ENCODE assay signal across 9 cellular contexts in genomic region chr7:36287371-36288241, GRCh38.
DNase-seq lines count a peak whose midpoint lies in the region; ATAC-seq and TF ChIP-seq lines count a peak whose summit lies in the region.
"Had no signal": no experiment of that assay in that cellular context is flagged by ENCODE, and none has a peak within 500 bp of the region (broad histone marks: within the 10 kb centered on the region; RNA-seq: fewer than 3 reads in every experiment).

No MANE protein-coding gene starts in this region.

- intact Hi-C loops in spleen (cut with DNase I; ENCODE audit: low total_unique reads), result loop anchor here (10.0 kb wide), 1 partner anchor 133 kb away; the partner anchor contains the start of gene EEPD1
- intact Hi-C loops in testis (cut with DNase I; ENCODE audit: low total_unique reads), result no loop called here
- intact Hi-C loops in thyroid gland (cut with DNase I), result no loop called here

- TF ChIP-seq POLR2A in spleen (IDR thresholded peaks at IDR 0.05) (no peak), testis (IDR thresholded peaks at IDR 0.05) (no peak), thyroid gland (IDR thresholded peaks at IDR 0.05) (no peak)

- peak; percentile 23 for ATAC-seq in GM21619 (IDR thresholded peaks at IDR 0.05; ENCODE audit: unreplicated experiment)

- H3K4me3 ChIP-seq in spleen (peak overlapping the region in 3 of 8 donors; percentile 9 to 61 (median 20)), testis (no peak overlapping the region), thyroid gland (replicated peaks in 1 of 3) (no peak overlapping the region)

- H3K27ac ChIP-seq in spleen, result peak overlapping the region; percentile 6 to 91 (median 64)
- no peak overlapping the region for H3K27ac ChIP-seq in testis
- H3K27ac ChIP-seq in thyroid gland, result no peak overlapping the region
- H3K27ac ChIP-seq: HL-60 had no signal

- peaks cover 30 to 90% (median 71%) of the 10 kb centered on the region in 6 donors for H3K4me1 ChIP-seq in spleen
- H3K4me1 ChIP-seq in testis, result peaks cover 26% of the 10 kb centered on the region
- peaks cover 0 to 14% of the 10 kb centered on the region in 2 donors for H3K4me1 ChIP-seq in thyroid gland

- H3K36me3 ChIP-seq in spleen (peaks cover 0 to 15% (median 0%) of the 10 kb centered on the region in 6 donors), testis (ENCODE audit: low read depth, missing control alignments) (no peaks in the 10 kb centered on the region), thyroid gland (no peaks in the 10 kb centered on the region)

- TF ChIP-seq CTCF in spleen (IDR thresholded peaks at IDR 0.05 in 8 of 11, conservative IDR thresholded peaks at IDR 0.05 in 3 of 11) (no peak), testis (IDR thresholded peaks at IDR 0.05) (no peak), thyroid gland (IDR thresholded peaks at IDR 0.05) (no peak)

- WGBS in spleen, 5 donors, result 20 to 38% (median 29%) methylated on average over 16 to 19 of the region's 19 CpGs
- 74 to 76% methylated on average over 19 of the region's 19 CpGs for WGBS in testis, 2 donors
- WGBS in thyroid gland, 2 donors, result 71 to 79% methylated on average over 19 of the region's 19 CpGs

- DNase-seq in DMS153 treated with DMSO at 0.1 percent for 48 hours (lab: John Stamatoyannopoulos, UW; ENCODE audit: unreplicated experiment), result peak; percentile 93
- peak; percentile 37 for DNase-seq in NCI-H748 treated with DMSO at 0.1 percent for 48 hours (lab: John Stamatoyannopoulos, UW)
- DNase-seq in central memory CD4-positive, alpha-beta T cell, result peak; percentile 52
- DNase-seq in spleen, result peak; percentile 84
- DNase-seq in SIG-M5 (lab: John Stamatoyannopoulos, UW), result no peak
- no peak for DNase-seq in testis
- no peak for DNase-seq in thyroid gland

- no peaks in the 10 kb centered on the region for H3K9me3 ChIP-seq in spleen
- H3K9me3 ChIP-seq in testis, result no peaks in the 10 kb centered on the region
- no peaks in the 10 kb centered on the region for H3K9me3 ChIP-seq in thyroid gland

- H3K27me3 ChIP-seq in spleen (replicated peaks in 1 of 7), result peaks cover 0 to 3% (median 0%) of the 10 kb centered on the region in 7 donors
- no peaks in the 10 kb centered on the region for H3K27me3 ChIP-seq in testis
- no peaks in the 10 kb centered on the region for H3K27me3 ChIP-seq in thyroid gland

Comparison
In these comparisons a context has a peak if more than half of its experiments do, and no peak if none do; other contexts are left out.
1. DNase-seq: peak in DMS153 treated with DMSO at 0.1 percent for 48 hours (single experiment), NCI-H748 treated with DMSO at 0.1 percent for 48 hours (single experiment), central memory CD4-positive, alpha-beta T cell (single experiment) and spleen (single experiment); none in SIG-M5 (single experiment), testis (single experiment) and thyroid gland (0 of 2).
2. H3K27ac ChIP-seq: peak in spleen (8 of 8); none in testis (0 of 2) and thyroid gland (0 of 3).